Comparison of ENCODE assay signal across 8 cellular contexts in genomic region chr7:153381275-153382119, GRCh38.
DNase-seq lines count a peak whose midpoint lies in the region; ATAC-seq and TF ChIP-seq lines count a peak whose summit lies in the region.

No MANE protein-coding gene starts in this region.

- H3K4me3 ChIP-seq in HEK293 (ENCODE audit: low read depth, low read length) (no peak overlapping the region), NT2/D1 (ENCODE audit: insufficient read length, low read depth) (no peak overlapping the region)

- no peaks in the 10 kb centered on the region for H3K36me3 Mint-ChIP-seq in endothelial cell (ENCODE audit: low read depth, unreplicated experiment)

- CTCF ChIA-PET in HEK293 (lab: Yijun Ruan, JAX) = interaction anchor here (0.6 to 1.5 kb wide), 4 partner anchors 71 to 403 kb away, joined by 3 read pairs; no protein-coding TSS in a partner anchor

- H3K36me3 ChIP-seq in HEK293 (ENCODE audit: control insufficient read depth in 2 of 2, insufficient read depth in 1 of 2, low read length in 2 of 2) = no peaks in the 10 kb centered on the region
- H3K36me3 ChIP-seq in NT2/D1 (ENCODE audit: insufficient read depth, insufficient read length, low read length) = no peaks in the 10 kb centered on the region

- no peak overlapping the region for H3K27ac Mint-ChIP-seq in endothelial cell (ENCODE audit: unreplicated experiment)

- peaks cover 10% of the 10 kb centered on the region for H3K9me3 Mint-ChIP-seq in endothelial cell (ENCODE audit: unreplicated experiment)

- ATAC-seq in GM18511 (IDR thresholded peaks at IDR 0.05; ENCODE audit: unreplicated experiment) = no peak

- no peak for TF ChIP-seq CTCF in HEK293 (tag by site-specific recombination; IDR thresholded peaks at IDR 0.05)
- TF ChIP-seq CTCF in endothelial cell (IDR thresholded peaks at IDR 0.05; ENCODE audit: unreplicated experiment) = peak; percentile 62

- no peaks in the 10 kb centered on the region for H3K4me1 Mint-ChIP-seq in endothelial cell (ENCODE audit: unreplicated experiment)

- H3K9ac ChIP-seq in NT2/D1 (ENCODE audit: insufficient read length, low read depth) = no peak overlapping the region

- H3K4me1 ChIP-seq in HEK293 (ENCODE audit: control insufficient read depth, insufficient read depth, low read length) (no peaks in the 10 kb centered on the region), NT2/D1 (ENCODE audit: insufficient read depth, insufficient read length) (no peaks in the 10 kb centered on the region)

- peak; percentile 32 to 63 for DNase-seq in NCI-H2081 (lab: John Stamatoyannopoulos, UW)
- DNase-seq in NCI-H2081 treated with DMSO at 0.1 percent for 48 hours (lab: John Stamatoyannopoulos, UW) = no peak
- peak; percentile 51 for DNase-seq in NT2/D1 (ENCODE audit: low read depth, low spot score)
- peak; percentile 38 for DNase-seq in endothelial cell (ENCODE audit: low spot score)
- peak in 34 of 56 donors; percentile 2 to 50 (median 16) for DNase-seq in nucleus accumbens (lab: John Stamatoyannopoulos, UW)
- DNase-seq in SKM-1 (lab: John Stamatoyannopoulos, UW; ENCODE audit: unreplicated experiment) = no peak

- H3K4me3 Mint-ChIP-seq in endothelial cell (ENCODE audit: unreplicated experiment) = no peak overlapping the region

- peaks cover 2% of the 10 kb centered on the region for H3K27me3 Mint-ChIP-seq in endothelial cell (ENCODE audit: unreplicated experiment)

- no peak overlapping the region for H3K27ac ChIP-seq in HEK293 (ENCODE audit: extremely low read depth, low read depth, low read length)

- POLR2A ChIA-PET in HEK293 (lab: Yijun Ruan, JAX) = no interaction called here

- H3K27me3 ChIP-seq in NT2/D1 (ENCODE audit: insufficient read depth, insufficient read length) = no peaks in the 10 kb centered on the region

- H3K9me3 ChIP-seq in HEK293 (ENCODE audit: control insufficient read depth, insufficient read depth, low read depth, low read length) (no peaks in the 10 kb centered on the region), NT2/D1 (ENCODE audit: insufficient read depth, low read length) (no peaks in the 10 kb centered on the region)

TF ChIP-seq in HEK293, 187 proteins besides CTCF, POLR2A, EP300 and RAD21:
- TF ChIP-seq ZNF398 (tag by site-specific recombination; IDR thresholded peaks at IDR 0.05) (no peak), ZNF837 (tag by site-specific recombination; IDR thresholded peaks at IDR 0.05) (no peak), ZNF654 (tag by site-specific recombination; IDR thresholded peaks at IDR 0.05; ENCODE audit: low read depth) (peak; percentile 66)

Comparison
In these comparisons a context has a peak if more than half of its experiments do, and no peak if none do; other contexts are left out.
1. DNase-seq: peak in NCI-H2081 (2 of 2), NT2/D1 (single experiment), endothelial cell (single experiment) and nucleus accumbens (34 of 56); none in NCI-H2081 treated with DMSO at 0.1 percent for 48 hours (single experiment) and SKM-1 (single experiment).